In the genomic region with DNA sequence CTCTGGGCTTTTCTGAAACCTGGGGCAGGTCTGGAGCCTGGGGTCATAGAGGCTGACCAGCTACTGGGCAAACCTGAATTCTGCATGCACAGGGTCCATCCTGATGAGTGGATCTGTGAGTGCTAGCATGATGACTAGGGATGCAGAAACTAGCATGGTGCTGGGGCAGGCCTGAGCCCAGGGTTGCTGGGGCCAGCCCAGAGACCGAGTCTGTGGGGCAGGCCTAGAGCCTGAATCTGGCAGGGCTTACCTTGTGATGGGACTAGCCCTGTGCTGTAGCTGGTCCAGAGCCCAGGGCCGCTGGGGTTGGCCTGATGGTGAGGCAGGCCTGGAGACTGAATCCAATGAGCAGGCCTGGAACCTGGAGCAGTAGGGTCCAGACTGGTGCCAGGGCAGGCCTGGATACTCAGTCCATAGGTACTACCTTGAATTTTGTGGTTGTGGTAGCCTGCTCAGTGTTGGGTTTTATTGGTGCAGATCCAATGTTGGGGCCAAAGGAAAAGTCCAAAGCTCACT, we compare ENCODE assay signal across 27 cellular contexts.
"Had no signal": no experiment of that assay in that cellular context is flagged by ENCODE, and none has a peak within 500 bp of the region (broad histone marks: within the 10 kb centered on the region; RNA-seq: fewer than 3 reads in every experiment).

No MANE protein-coding gene starts in this region.

- H3K27ac Mint-ChIP-seq: immature natural killer cell; memory B cell; naive thymus-derived CD8-positive, alpha-beta T cell; nephron had no signal

- H3K4me1 ChIP-seq: heart left ventricle, left ventricle myocardium inferior, parathyroid adenoma, psoas muscle, right lobe of liver, stomach, testis, thyroid gland, transverse colon, upper lobe of left lung had no signal

- H3K4me1 Mint-ChIP-seq: immature natural killer cell; memory B cell; naive thymus-derived CD8-positive, alpha-beta T cell; nephron; neural crest cell had no signal

- FAIRE-seq: islet of Langerhans, urothelium cell line had no signal

- DNase-seq: hypothalamus; immature natural killer cell; left ventricle myocardium inferior; midbrain; occipital lobe; right lobe of liver; stimulated activated CD4-positive, alpha-beta T cell treated with anti-CD3 and anti-CD28 coated beads, Interleukin-1b, Interleukin-23, amount 100 ng/mL, for 48 hours; stimulated activated CD4-positive, alpha-beta T cell treated with anti-CD3 and anti-CD28 coated beads, Interleukin-2, amount 100 ng/mL, for 48 hours; stimulated activated CD4-positive, alpha-beta T cell treated with anti-CD3 and anti-CD28 coated beads, Interleukin-4, amount 100 ng/mL, for 4 hours; stimulated activated CD8-positive, alpha-beta memory T cell treated with anti-CD3 and anti-CD28 coated beads, Interleukin-4, amount 100 ng/mL, for 48 hours; stimulated activated naive CD4-positive, alpha-beta T cell; stomach; testis; thyroid gland; transverse colon had no signal

- H3K4me3 ChIP-seq: heart left ventricle, left ventricle myocardium inferior, psoas muscle, right lobe of liver, smooth muscle cell, stomach, testis, thyroid gland, transverse colon, upper lobe of left lung had no signal

- ATAC-seq: heart left ventricle; naive thymus-derived CD8-positive, alpha-beta T cell had no signal

- H3K9me3 ChIP-seq: neutrophil, psoas muscle, right lobe of liver, stomach, testis, thyroid gland, transverse colon, upper lobe of left lung had no signal

- H3K36me3 Mint-ChIP-seq: immature natural killer cell, memory B cell had no signal

- H3K27me3 Mint-ChIP-seq: memory B cell had no signal

- H3K4me3 Mint-ChIP-seq: immature natural killer cell; memory B cell; naive thymus-derived CD8-positive, alpha-beta T cell; nephron; neural crest cell had no signal

- H3K36me3 ChIP-seq: heart left ventricle, left ventricle myocardium inferior, neutrophil, right lobe of liver, stomach, thyroid gland, transverse colon, upper lobe of left lung had no signal
